In the genomic region with DNA sequence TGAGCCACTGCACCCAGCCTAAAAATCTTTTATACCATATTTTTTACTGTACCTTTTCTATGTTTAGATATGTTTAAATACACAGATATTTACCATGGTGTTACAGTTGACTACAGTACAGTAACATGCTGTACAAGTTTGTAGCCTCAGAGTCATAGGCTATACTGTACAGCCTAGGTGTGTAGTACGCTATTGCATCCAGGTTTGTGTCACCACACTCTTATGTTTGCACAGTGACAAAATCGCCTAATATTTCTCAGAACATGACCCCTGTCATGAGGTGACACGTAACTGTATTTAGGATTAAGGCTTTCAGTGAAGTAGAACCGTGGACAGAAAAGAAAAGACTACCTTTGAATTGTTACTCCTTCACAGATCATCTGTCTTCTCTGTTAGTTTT, we compare ENCODE assay signal across 9 cellular contexts.
"Had no signal": no experiment of that assay in that cellular context is flagged by ENCODE, and none has a peak within 500 bp of the region (broad histone marks: within the 10 kb centered on the region; RNA-seq: fewer than 3 reads in every experiment).

No MANE protein-coding gene starts in this region.

- H3K9me3 Mint-ChIP-seq: HFFc6 had no signal

- H3K9me3 ChIP-seq: HAP-1 had no signal

- ATAC-seq: HCT116, K562 had no signal

- H3K4me3 ChIP-seq: GM23248, HAP-1, K562 had no signal

- H3K27ac ChIP-seq: GM23248, HL-60 had no signal

- H3K36me3 ChIP-seq: HAP-1 had no signal

- H2AFZ ChIP-seq: GM23248 had no signal

- H3K9ac ChIP-seq: GM23248 had no signal

- DNase-seq: GM23248, GOT3, H7, HFFc6, IMR-90 had no signal

- FAIRE-seq: K562 had no signal

- H3K27ac Mint-ChIP-seq: HFFc6 had no signal

- H3K4me3 Mint-ChIP-seq: HFFc6 had no signal
